Comparison of ENCODE assay signal across 17 cellular contexts in the genomic region with DNA sequence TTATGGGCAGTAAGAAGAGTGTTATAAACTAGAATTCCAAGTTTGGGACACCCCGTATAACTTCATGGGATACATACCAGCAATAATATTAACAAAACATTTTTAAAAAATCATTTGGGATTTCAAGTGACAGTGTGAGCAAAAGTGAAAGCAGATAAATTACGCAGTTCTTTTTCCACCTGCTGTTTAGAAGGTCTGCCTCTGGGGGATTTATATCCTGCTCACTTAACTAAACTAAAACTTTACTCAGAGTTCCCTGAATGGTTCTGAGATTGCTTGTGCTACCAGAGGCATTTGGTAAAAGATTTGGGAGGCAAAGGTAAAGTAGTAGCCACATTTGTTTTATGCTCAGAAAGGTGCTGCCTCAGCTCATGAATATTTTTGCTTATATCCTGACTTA. TPM values are rescaled to one million over a fixed set of nuclear protein-coding genes. Genes with fewer than 3 reads are reported as not detected.
"Had no signal": no experiment of that assay in that cellular context is flagged by ENCODE, and none has a peak within 500 bp of the region (broad histone marks: within the 10 kb centered on the region; RNA-seq: fewer than 3 reads in every experiment).

No MANE protein-coding gene starts in this region.

RNA-seq across cellular contexts. Expression of a gene that starts 57.5 kb away (rescaled TPM):
- total RNA-seq: natural killer cell treated with Interleukin-12 subunit alpha and Interleukin-12 subunit beta and Interleukin-15 and Interleukin-18, amount 100 ng/mL, for 72 hours; neural crest cell; omental fat pad; osteocyte; pancreas; posterior vena cava; pulmonary artery endothelial cell; right atrium auricular region; sciatic nerve; smooth muscle cell; spleen; suprapubic skin; transverse colon; upper lobe of right lung; urinary bladder; uterus had no signal
- polyA plus RNA-seq: pancreas, smooth muscle cell, spleen, thymus, urinary bladder had no signal
